11 cellular contexts compared by ENCODE assay signal in the genomic region with DNA sequence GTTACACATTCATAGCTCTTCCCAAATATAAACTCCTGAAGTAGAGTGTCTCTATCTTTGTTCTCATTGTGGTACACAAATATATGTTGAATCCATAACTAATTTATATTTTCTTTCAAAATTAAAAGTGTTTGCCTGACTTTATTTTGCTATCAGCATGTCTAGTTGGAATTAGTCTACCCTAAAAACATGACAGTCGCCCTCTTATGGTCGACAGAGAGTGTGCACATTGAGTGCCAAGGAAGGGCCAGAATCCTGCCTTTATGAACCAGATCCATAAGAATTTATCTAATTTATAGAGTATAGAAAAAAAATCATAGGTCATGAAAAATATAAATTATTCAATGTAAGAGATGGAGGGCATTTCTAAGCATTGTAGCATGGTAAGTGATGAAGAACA. TPM values are rescaled to one million over a fixed set of nuclear protein-coding genes. Genes with fewer than 3 reads are reported as not detected.
DNase-seq lines count a peak whose midpoint lies in the region; ATAC-seq and TF ChIP-seq lines count a peak whose summit lies in the region.
"Had no signal": no experiment of that assay in that cellular context is flagged by ENCODE, and none has a peak within 500 bp of the region (broad histone marks: within the 10 kb centered on the region; RNA-seq: fewer than 3 reads in every experiment).

No MANE protein-coding gene starts in this region.

- H3K9me2 ChIP-seq in SU-DHL-6 (replicated peaks; ENCODE audit: insufficient read depth, low read length), result no peaks in the 10 kb centered on the region

- TF ChIP-seq EP300 in sigmoid colon (IDR thresholded peaks at IDR 0.05), result no peak

- DNase-seq in neural crest cell (ENCODE audit: low read depth, low spot score), result no peak
- no peak for DNase-seq in activated CD8-positive, alpha-beta memory T cell treated with anti-CD3 and anti-CD28 coated beads, Interleukin-2, amount 50 U/mL, for 4 hours
- no peak for DNase-seq in sigmoid colon
- DNase-seq: NCI-H524 treated with DMSO at 0.1 percent for 48 hours; stimulated activated CD4-positive, alpha-beta T cell treated with anti-CD3 and anti-CD28 coated beads, Interleukin-4, amount 100 ng/mL, for 4 hours had no signal

- no peaks in the 10 kb centered on the region for H3K27me3 Mint-ChIP-seq in neural crest cell (ENCODE audit: low read depth)

- H2AFZ ChIP-seq in SU-DHL-6 (ENCODE audit: low read depth, low read length, severe bottlenecking), result no peak overlapping the region

- no peak for TF ChIP-seq POLR2A in sigmoid colon (IDR thresholded peaks at IDR 0.05)

- no peaks in the 10 kb centered on the region for H3K4me1 ChIP-seq in sigmoid colon

- intact Hi-C loops in sigmoid colon (cut with DNase I), result no loop called here

- no peaks in the 10 kb centered on the region for H4K20me1 ChIP-seq in SU-DHL-6 (ENCODE audit: low read depth, low read length)

- H3K4me3 ChIP-seq in SU-DHL-6 (ENCODE audit: insufficient read depth, low read length, poor library complexity, severe bottlenecking) (no peak overlapping the region), sigmoid colon (no peak overlapping the region)
- H3K4me3 ChIP-seq: thoracic aorta had no signal

- ATAC-seq in HG02852 (IDR thresholded peaks at IDR 0.05; ENCODE audit: unreplicated experiment) (peak; percentile 61), GM21528 (IDR thresholded peaks at IDR 0.05; ENCODE audit: low FRiP score, unreplicated experiment) (no peak)

- H3K4me3 Mint-ChIP-seq in neural crest cell, result no peak overlapping the region

- no peaks in the 10 kb centered on the region for H3F3A ChIP-seq in SU-DHL-6 (ENCODE audit: insufficient read depth)

- H3K79me2 ChIP-seq in SU-DHL-6 (ENCODE audit: insufficient read depth, low read length), result no peaks in the 10 kb centered on the region

- WGBS in sigmoid colon, 2 donors, result 8 to 10% methylated on average over 2 of the region's 2 CpGs

- H3K9me3 ChIP-seq in SU-DHL-6 (ENCODE audit: insufficient read depth, low read length), result no peaks in the 10 kb centered on the region
- H3K9me3 ChIP-seq in sigmoid colon, result no peaks in the 10 kb centered on the region
- H3K9me3 ChIP-seq: thoracic aorta had no signal

- no peaks in the 10 kb centered on the region for H3K9me3 Mint-ChIP-seq in neural crest cell

- peak; percentile 44; the same call in 2 of the 3 replicates for TF ChIP-seq CTCF in GM12872 (IDR thresholded peaks at IDR 0.05; ENCODE audit: insufficient read depth, low read depth, low read length)
- peak; percentile 64 for TF ChIP-seq CTCF in SU-DHL-6 (IDR thresholded peaks at IDR 0.05; ENCODE audit: insufficient read depth, low read length, poor library complexity, severe bottlenecking)
- TF ChIP-seq CTCF in neural crest cell (conservative IDR thresholded peaks at IDR 0.05), result peak; percentile 58
- TF ChIP-seq CTCF in sigmoid colon (IDR thresholded peaks at IDR 0.05), result no peak

- no peak overlapping the region for H3K9ac ChIP-seq in SU-DHL-6 (ENCODE audit: low read length)

- no peak overlapping the region for H3K4me2 ChIP-seq in SU-DHL-6 (ENCODE audit: low read depth, low read length, poor library complexity, severe bottlenecking)

- no peaks in the 10 kb centered on the region for H3K36me3 Mint-ChIP-seq in neural crest cell (ENCODE audit: low read depth)

- H3K27ac ChIP-seq in SU-DHL-6 (ENCODE audit: low read depth, low read length), result no peak overlapping the region
- H3K27ac ChIP-seq in sigmoid colon, result no peak overlapping the region
- H3K27ac ChIP-seq: thoracic aorta had no signal

- no peak overlapping the region for H3K27ac Mint-ChIP-seq in neural crest cell (ENCODE audit: unreplicated experiment)

- H3K27me3 ChIP-seq in SU-DHL-6 (ENCODE audit: low read length) (no peaks in the 10 kb centered on the region), sigmoid colon (no peaks in the 10 kb centered on the region)

- H3K36me3 ChIP-seq in SU-DHL-6 (ENCODE audit: low read length), result no peaks in the 10 kb centered on the region
- H3K36me3 ChIP-seq in sigmoid colon, result no peaks in the 10 kb centered on the region
- H3K36me3 ChIP-seq: thoracic aorta had no signal

- H3K4me1 Mint-ChIP-seq in neural crest cell, result no peaks in the 10 kb centered on the region

RNA-seq across cellular contexts. Expression of gene DEFB112, which starts 12.3 kb away (rescaled TPM):
- total RNA-seq in neural crest cell (not detected in 2 replicates), sigmoid colon (not detected)
- polyA plus RNA-seq in sigmoid colon, result not detected
- total RNA-seq: thoracic aorta had no signal
- polyA plus RNA-seq: neural cell had no signal

RNA-seq across cellular contexts. Expression of gene DEFB110, which starts 40.3 kb away (rescaled TPM):
- total RNA-seq in neural crest cell (not detected in 2 replicates), sigmoid colon (not detected)
- not detected for polyA plus RNA-seq in sigmoid colon
- total RNA-seq: thoracic aorta had no signal
- polyA plus RNA-seq: neural cell had no signal

Comparison
In these comparisons a context has a peak if more than half of its experiments do, and no peak if none do; other contexts are left out.
1. CTCF ChIP-seq: peak in GM12872 (single experiment), SU-DHL-6 (single experiment) and neural crest cell (single experiment); none in sigmoid colon (0 of 4).